In genomic region chr5:24067208-24067607, GRCh38 we compare ENCODE assay signal across 21 cellular contexts.
DNase-seq lines count a peak whose midpoint lies in the region; ATAC-seq, FAIRE-seq and TF ChIP-seq lines count a peak whose summit lies in the region.
"Had no signal": no experiment of that assay in that cellular context is flagged by ENCODE, and none has a peak within 500 bp of the region (broad histone marks: within the 10 kb centered on the region; RNA-seq: fewer than 3 reads in every experiment).

No MANE protein-coding gene starts in this region.

- TF ChIP-seq POLR2A in H54 (IDR thresholded peaks at IDR 0.05; ENCODE audit: low read depth, low read length), result no peak

- BruUV-seq in PC-3 (replicated peaks; lab: Mats Ljungman, UMichigan), result no TSS peak

- 0 out of 2 replicates have a peak, but pooled peaks cover 6% of the 10 kb centered on the region for H3K4me1 ChIP-seq in MM.1S (ENCODE audit: low read length)
- peaks cover 48% of the 10 kb centered on the region for H3K4me1 ChIP-seq in PC-3 (ENCODE audit: insufficient read depth, low read length)
- H3K4me1 ChIP-seq: A549; BLaER1 treated with 17β-estradiol and CSF1 and Interleukin-3, amounts not matched to agents 10 nM and 100 nM; Caco-2 had no signal

- DNase-seq in H54 (ENCODE audit: insufficient read length, low spot score) (no peak), MM.1S (peak; percentile 77), PC-3 (no peak), SIG-M5 (lab: John Stamatoyannopoulos, UW) (no peak), cerebellum (ENCODE audit: low spot score) (no peak)
- DNase-seq: AML-193; Caco-2; Calu3; CD4-positive, alpha-beta T cell; CD8-positive, alpha-beta T cell; DMS79 treated with DMSO at 0.1 percent for 48 hours; GDM1 had no signal

- H3K4me2 ChIP-seq in MM.1S (ENCODE audit: low read depth, low read length) (peak overlapping the region; percentile 5; the same call in 1 of the 2 replicates), PC-3 (ENCODE audit: low read length) (no peak overlapping the region)
- H3K4me2 ChIP-seq: A549; BLaER1 treated with 17β-estradiol and CSF1 and Interleukin-3, amounts not matched to agents 10 nM and 100 nM had no signal

- no peak overlapping the region for H3K9ac ChIP-seq in MM.1S (ENCODE audit: low read length)
- peak overlapping the region; percentile 69; the same call in 1 of the 2 replicates for H3K9ac ChIP-seq in PC-3 (ENCODE audit: low read length)
- H3K9ac ChIP-seq: BLaER1 treated with 17β-estradiol and CSF1 and Interleukin-3, amounts not matched to agents 10 nM and 100 nM had no signal

- ATAC-seq in PC-3 (no peak), HG02938 (IDR thresholded peaks at IDR 0.05; ENCODE audit: unreplicated experiment) (no peak)
- ATAC-seq: A549; CD8-positive, alpha-beta T cell; GM12878 had no signal

- intact Hi-C loops in PC-3 (cut with micrococcal nuclease), result no loop called here

- H3K27me3 ChIP-seq in MM.1S (replicated peaks; ENCODE audit: insufficient read depth, low read length), result no peaks in the 10 kb centered on the region
- no peaks in the 10 kb centered on the region for H3K27me3 ChIP-seq in PC-3 (ENCODE audit: low read length)
- H3K27me3 ChIP-seq: BLaER1 treated with 17β-estradiol and CSF1 and Interleukin-3, amounts not matched to agents 10 nM and 100 nM had no signal

- H3K9me2 ChIP-seq in MM.1S (replicated peaks; ENCODE audit: insufficient read depth, low read length), result no peaks in the 10 kb centered on the region
- H3K9me2 ChIP-seq in PC-3 (replicated peaks; ENCODE audit: low read length), result no peaks in the 10 kb centered on the region

- peak; percentile 55 for FAIRE-seq in H54 (lab: Jason Lieb, UNC)
- FAIRE-seq: A549, D721Med, GM12878, GM12892, GM18507 had no signal

- no peaks in the 10 kb centered on the region for H4K20me1 ChIP-seq in MM.1S (ENCODE audit: insufficient read depth, low read length)
- H4K20me1 ChIP-seq in PC-3 (ENCODE audit: low read length), result no peaks in the 10 kb centered on the region
- H4K20me1 ChIP-seq: BLaER1 treated with 17β-estradiol and CSF1 and Interleukin-3, amounts not matched to agents 10 nM and 100 nM had no signal

- CTCF ChIA-PET in PC-3 (lab: Charles Lee), result no interaction called here

- H2AFZ ChIP-seq in MM.1S (ENCODE audit: low read length) (no peak overlapping the region), PC-3 (ENCODE audit: low read length) (no peak overlapping the region)

- H3F3A ChIP-seq in MM.1S (ENCODE audit: insufficient read depth, low read length) (peaks cover 13% of the 10 kb centered on the region; the same call in 1 of the 2 replicates), PC-3 (ENCODE audit: low read length, unreplicated experiment) (no peaks in the 10 kb centered on the region)

- H3K36me3 ChIP-seq in MM.1S (replicated peaks; ENCODE audit: insufficient read depth, low read length) (no peaks in the 10 kb centered on the region), PC-3 (ENCODE audit: low read depth, low read length) (no peaks in the 10 kb centered on the region)
- H3K36me3 ChIP-seq: BLaER1 treated with 17β-estradiol and CSF1 and Interleukin-3, amounts not matched to agents 10 nM and 100 nM had no signal

- POLR2A ChIA-PET in PC-3 (lab: Charles Lee; ENCODE audit: unreplicated experiment), result no interaction called here

- no peaks in the 10 kb centered on the region for H3K9me3 ChIP-seq in MM.1S (replicated peaks; ENCODE audit: insufficient read depth, low read length)
- H3K9me3 ChIP-seq in PC-3 (ENCODE audit: low read length), result no peaks in the 10 kb centered on the region
- H3K9me3 ChIP-seq: A549; BLaER1 treated with 17β-estradiol and CSF1 and Interleukin-3, amounts not matched to agents 10 nM and 100 nM; Caco-2 had no signal

- TF ChIP-seq CTCF in MM.1S (IDR thresholded peaks at IDR 0.05; ENCODE audit: low read length), result no peak
- no peak for TF ChIP-seq CTCF in PC-3 (conservative IDR thresholded peaks at IDR 0.05; ENCODE audit: low read depth, low read length)

- H3K4me3 ChIP-seq in MM.1S (ENCODE audit: low read length) (no peak overlapping the region), PC-3 (ENCODE audit: low read length) (no peak overlapping the region)
- H3K4me3 ChIP-seq: A549; BLaER1 treated with 17β-estradiol and CSF1 and Interleukin-3, amounts not matched to agents 10 nM and 100 nM; GM12878 had no signal

- H3K27ac ChIP-seq in MM.1S (ENCODE audit: low read length) (peak overlapping the region; percentile 9; the same call in 1 of the 2 replicates), PC-3 (ENCODE audit: low read length) (peak overlapping the region; percentile 88)
- H3K27ac ChIP-seq: 22Rv1; A549; BLaER1 treated with 17β-estradiol and CSF1 and Interleukin-3, amounts not matched to agents 10 nM and 100 nM; C4-2B had no signal

- no peaks in the 10 kb centered on the region for H3K79me2 ChIP-seq in MM.1S (ENCODE audit: low read length)
- no peaks in the 10 kb centered on the region for H3K79me2 ChIP-seq in PC-3 (ENCODE audit: low read length)
